ENCODE assay signal across 14 cellular contexts in genomic region chr11:134668076-134668475, GRCh38.
DNase-seq lines count a peak whose midpoint lies in the region; ATAC-seq and TF ChIP-seq lines count a peak whose summit lies in the region.
"Had no signal": no experiment of that assay in that cellular context is flagged by ENCODE, and none has a peak within 500 bp of the region (broad histone marks: within the 10 kb centered on the region; RNA-seq: fewer than 3 reads in every experiment).

No MANE protein-coding gene starts in this region.

- no peak overlapping the region for H3K23ac ChIP-seq in trophoblast cell (ENCODE audit: low read length)

- no peak overlapping the region for H3K27ac Mint-ChIP-seq in type B pancreatic cell
- H3K27ac Mint-ChIP-seq: CD4-positive, CD25-positive, alpha-beta regulatory T cell; GM23338; H9 had no signal

- peaks cover 34% of the 10 kb centered on the region for H3K4me1 ChIP-seq in DND-41 (ENCODE audit: insufficient read depth, low read length)
- H3K4me1 ChIP-seq in esophagus muscularis mucosa = no peaks in the 10 kb centered on the region
- H3K4me1 ChIP-seq in trophoblast cell (ENCODE audit: control insufficient read depth in 1 of 2, insufficient read depth in 2 of 2, low read length in 2 of 2) = no peaks in the 10 kb centered on the region
- no peaks in the 10 kb centered on the region for H3K4me1 ChIP-seq in uterus
- H3K4me1 ChIP-seq: BLaER1 treated with 17β-estradiol and CSF1 and Interleukin-3, amounts not matched to agents 10 nM and 100 nM had no signal

- no peak overlapping the region for H2AFZ ChIP-seq in DND-41 (ENCODE audit: low read depth, low read length)
- H2AFZ ChIP-seq in trophoblast cell (ENCODE audit: insufficient read depth, low read length, poor library complexity) = no peak overlapping the region
- H2AFZ ChIP-seq: GM23338 had no signal

- H2BK5ac ChIP-seq in trophoblast cell (ENCODE audit: low read depth, low read length, poor library complexity) = no peak overlapping the region

- TF ChIP-seq POLR2A in esophagus muscularis mucosa (IDR thresholded peaks at IDR 0.05; ENCODE audit: low read depth) (no peak), uterus (IDR thresholded peaks at IDR 0.05) (no peak)

- no peaks in the 10 kb centered on the region for H3K36me3 Mint-ChIP-seq in type B pancreatic cell
- H3K36me3 Mint-ChIP-seq: CD4-positive, CD25-positive, alpha-beta regulatory T cell had no signal

- H3K4me2 ChIP-seq in DND-41 (ENCODE audit: insufficient read depth, low read length) = no peak overlapping the region
- H3K4me2 ChIP-seq in trophoblast cell (ENCODE audit: low read length) = no peak overlapping the region
- H3K4me2 ChIP-seq: BLaER1 treated with 17β-estradiol and CSF1 and Interleukin-3, amounts not matched to agents 10 nM and 100 nM; GM23338 had no signal

- H4K8ac ChIP-seq in trophoblast cell (ENCODE audit: low read depth, low read length) = no peak overlapping the region

- H3K4me1 Mint-ChIP-seq in type B pancreatic cell (ENCODE audit: unreplicated experiment) = no peaks in the 10 kb centered on the region
- H3K4me1 Mint-ChIP-seq: CD4-positive, CD25-positive, alpha-beta regulatory T cell had no signal

- no peaks in the 10 kb centered on the region for H3K36me3 ChIP-seq in DND-41 (ENCODE audit: insufficient read depth, low read length)
- no peaks in the 10 kb centered on the region for H3K36me3 ChIP-seq in esophagus muscularis mucosa
- H3K36me3 ChIP-seq in trophoblast cell (ENCODE audit: control insufficient read depth in 1 of 2, insufficient read depth in 2 of 2, low read length in 2 of 2) = no peaks in the 10 kb centered on the region
- no peaks in the 10 kb centered on the region for H3K36me3 ChIP-seq in uterus
- H3K36me3 ChIP-seq: BLaER1 treated with 17β-estradiol and CSF1 and Interleukin-3, amounts not matched to agents 10 nM and 100 nM had no signal

- no peak overlapping the region for H4K91ac ChIP-seq in trophoblast cell (ENCODE audit: low read depth, low read length)

- peaks cover 31% of the 10 kb centered on the region for H3K27me3 Mint-ChIP-seq in type B pancreatic cell

- no peak overlapping the region for H3K4me3 Mint-ChIP-seq in type B pancreatic cell
- H3K4me3 Mint-ChIP-seq: CD4-positive, CD25-positive, alpha-beta regulatory T cell; GM23338; H9 had no signal

- WGBS in esophagus muscularis mucosa = 87% methylated on average over 15 of the region's 15 CpGs
- no CpG with 5 or more reads among the region's 15 CpGs for WGBS in trophoblast cell (ENCODE audit: extremely low coverage, insufficient coverage, insufficient read length)

- H4K20me1 ChIP-seq in DND-41 (ENCODE audit: insufficient read depth, low read length) = no peaks in the 10 kb centered on the region

- H3K9me3 ChIP-seq in DND-41 (ENCODE audit: insufficient read depth, low read length, severe bottlenecking) = no peaks in the 10 kb centered on the region
- H3K9me3 ChIP-seq in esophagus muscularis mucosa = no peaks in the 10 kb centered on the region
- H3K9me3 ChIP-seq in trophoblast cell (ENCODE audit: insufficient read depth, low read depth, low read length) = peaks cover 5% of the 10 kb centered on the region
- no peaks in the 10 kb centered on the region for H3K9me3 ChIP-seq in uterus
- H3K9me3 ChIP-seq: BLaER1 treated with 17β-estradiol and CSF1 and Interleukin-3, amounts not matched to agents 10 nM and 100 nM had no signal

- H2BK12ac ChIP-seq in trophoblast cell (ENCODE audit: low read length) = no peak overlapping the region

- intact Hi-C loops in esophagus muscularis mucosa (cut with DNase I) = no loop called here
- intact Hi-C loops in uterus (cut with DNase I; ENCODE audit: low total_unique reads) = no loop called here

- no peaks in the 10 kb centered on the region for H3K79me1 ChIP-seq in trophoblast cell (ENCODE audit: low read length)

- H3K9ac ChIP-seq in DND-41 (ENCODE audit: low read depth, low read length) (no peak overlapping the region), trophoblast cell (ENCODE audit: low read length) (no peak overlapping the region)
- H3K9ac ChIP-seq: BLaER1 treated with 17β-estradiol and CSF1 and Interleukin-3, amounts not matched to agents 10 nM and 100 nM had no signal

- H2AK5ac ChIP-seq in trophoblast cell (ENCODE audit: low read length) = no peak overlapping the region

- peak overlapping the region; percentile 16 for H4K12ac ChIP-seq in trophoblast cell (ENCODE audit: low read depth, low read length)

- TF ChIP-seq EP300 in esophagus muscularis mucosa (IDR thresholded peaks at IDR 0.05) = no peak

- no peak for ATAC-seq in DND-41 (ENCODE audit: insufficient read depth, low read depth)
- ATAC-seq in HG03095 (IDR thresholded peaks at IDR 0.05; ENCODE audit: unreplicated experiment) = no peak
- ATAC-seq: GM23338 had no signal

- DNase-seq in DND-41 = no peak
- peak; percentile 72 for DNase-seq in esophagus muscularis mucosa (ENCODE audit: extremely low spot score)
- DNase-seq in trophoblast cell = no peak
- peak; percentile 37 for DNase-seq in type B pancreatic cell (ENCODE audit: extremely low spot score, unreplicated experiment)
- no peak for DNase-seq in NCI-H524 (lab: John Stamatoyannopoulos, UW)
- no peak for DNase-seq in uterus
- DNase-seq: ACHN; CD4-positive, CD25-positive, alpha-beta regulatory T cell; DMS 273 treated with DMSO at 0.1 percent for 48 hours; H9 had no signal

- TF ChIP-seq CTCF in DND-41 (IDR thresholded peaks at IDR 0.05; ENCODE audit: borderline replicate concordance, extremely low read depth, low read length, poor library complexity, severe bottlenecking) (no peak), esophagus muscularis mucosa (IDR thresholded peaks at IDR 0.05) (no peak), type B pancreatic cell (conservative IDR thresholded peaks at IDR 0.05) (no peak), uterus (IDR thresholded peaks at IDR 0.05) (no peak)

- H3K27me3 ChIP-seq in DND-41 (ENCODE audit: insufficient read depth, low read length, poor library complexity) (no peaks in the 10 kb centered on the region), esophagus muscularis mucosa (peaks cover 0 to 30% (median 2%) of the 10 kb centered on the region in 4 donors), trophoblast cell (ENCODE audit: insufficient read depth, low read length) (no peaks in the 10 kb centered on the region), uterus (no peaks in the 10 kb centered on the region)
- H3K27me3 ChIP-seq: BLaER1 treated with 17β-estradiol and CSF1 and Interleukin-3, amounts not matched to agents 10 nM and 100 nM had no signal

- H3K4ac ChIP-seq in trophoblast cell (ENCODE audit: low read depth, low read length) = no peak overlapping the region

- H3K9me3 Mint-ChIP-seq in type B pancreatic cell = no peaks in the 10 kb centered on the region
- H3K9me3 Mint-ChIP-seq: GM23338 had no signal

- no peak overlapping the region for H3K18ac ChIP-seq in trophoblast cell (ENCODE audit: low read length)

- no peak overlapping the region for H3K14ac ChIP-seq in trophoblast cell (ENCODE audit: low read length)

- H3K27ac ChIP-seq in DND-41 (ENCODE audit: low read length) = peak overlapping the region; percentile 61
- no peak overlapping the region for H3K27ac ChIP-seq in esophagus muscularis mucosa (replicated peaks in 1 of 4)
- H3K27ac ChIP-seq in trophoblast cell (ENCODE audit: low read depth, low read length) = no peak overlapping the region
- H3K27ac ChIP-seq in uterus = no peak overlapping the region
- H3K27ac ChIP-seq: BLaER1 treated with 17β-estradiol and CSF1 and Interleukin-3, amounts not matched to agents 10 nM and 100 nM; HL-60 had no signal

- H2BK120ac ChIP-seq in trophoblast cell (ENCODE audit: insufficient read depth, low read length, poor library complexity) = no peak overlapping the region

- H3K79me2 ChIP-seq in DND-41 (ENCODE audit: insufficient read depth, low read length) = no peaks in the 10 kb centered on the region
- no peaks in the 10 kb centered on the region for H3K79me2 ChIP-seq in trophoblast cell (ENCODE audit: control insufficient read depth, insufficient read depth, low read length, poor library complexity)

- H3K4me3 ChIP-seq in DND-41 (ENCODE audit: low read depth in 1 of 2, low read length in 2 of 2) (no peak overlapping the region), esophagus muscularis mucosa (no peak overlapping the region), trophoblast cell (ENCODE audit: low read depth, low read length) (no peak overlapping the region), uterus (no peak overlapping the region)
- H3K4me3 ChIP-seq: BLaER1 treated with 17β-estradiol and CSF1 and Interleukin-3, amounts not matched to agents 10 nM and 100 nM; GM23338 had no signal

Comparison
In these comparisons a context has a peak if more than half of its experiments do, and no peak if none do; other contexts are left out.
1. DNase-seq: peak in esophagus muscularis mucosa (single experiment) and type B pancreatic cell (single experiment); none in DND-41 (single experiment), trophoblast cell (0 of 2), NCI-H524 (0 of 2) and uterus (0 of 2).